20 cellular contexts compared by ENCODE assay signal in the genomic region with DNA sequence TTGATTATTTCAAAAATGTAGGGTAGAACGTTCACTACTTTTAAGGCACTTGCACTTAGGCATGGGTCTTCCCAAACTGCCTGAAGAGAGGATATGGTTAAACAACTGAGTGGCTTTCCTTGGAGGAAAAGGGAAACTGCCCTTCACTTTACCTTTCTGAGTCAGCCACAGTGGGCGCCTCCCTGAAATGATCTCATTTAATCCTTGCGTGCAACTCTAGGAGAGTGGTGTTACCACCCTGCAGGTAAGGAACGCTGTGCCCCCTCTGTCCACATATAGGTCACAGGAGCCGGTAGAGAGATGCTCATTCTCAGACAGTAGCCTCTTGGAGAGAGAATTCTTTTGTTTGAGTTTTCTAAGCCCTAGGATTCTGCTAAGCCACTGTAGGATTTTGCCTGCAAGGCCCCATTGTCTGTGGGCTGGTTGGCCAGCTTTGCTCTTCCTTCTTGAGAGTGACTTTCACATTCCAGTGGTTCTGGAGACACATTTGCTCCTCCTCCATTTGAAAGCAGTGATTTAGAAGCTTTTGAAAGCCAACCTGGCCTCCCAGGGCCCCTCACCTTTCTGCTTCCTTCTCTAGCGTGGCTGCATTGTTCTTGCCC.
DNase-seq lines count a peak whose midpoint lies in the region; ATAC-seq, FAIRE-seq and TF ChIP-seq lines count a peak whose summit lies in the region.
"Had no signal": no experiment of that assay in that cellular context is flagged by ENCODE, and none has a peak within 500 bp of the region (broad histone marks: within the 10 kb centered on the region; RNA-seq: fewer than 3 reads in every experiment).

No MANE protein-coding gene starts in this region.

- H3K27me3 Mint-ChIP-seq in neural progenitor cell (ENCODE audit: insufficient read depth, low read depth): peaks cover 2% of the 10 kb centered on the region

- H3K4me2 ChIP-seq in neural progenitor cell: peak overlapping the region; percentile 48

- DNase-seq in Daoy (ENCODE audit: low read depth) (peak; percentile 69), RCC 7860 (ENCODE audit: low spot score) (peak; percentile 73), fibroblast of the aortic adventitia (ENCODE audit: low read depth) (peak; percentile 10), neural progenitor cell (ENCODE audit: low spot score) (peak; percentile 62), DMS153 treated with DMSO at 0.1 percent for 48 hours (lab: John Stamatoyannopoulos, UW; ENCODE audit: unreplicated experiment) (no peak)
- DNase-seq in stimulated activated CD4-positive, alpha-beta T cell treated with anti-CD3 and anti-CD28 coated beads, Interleukin-4, amount 100 ng/mL, for 1 hour: no peak
- DNase-seq: activated CD4-positive, alpha-beta T cell treated with anti-CD3 and anti-CD28 coated beads, Interleukin-2, amount 50 U/mL, for 4 hours; activated naive CD8-positive, alpha-beta T cell treated with anti-CD3 and anti-CD28 coated beads, Interleukin-2, amount 10 ng/mL, durations not matched to agents 7 days and 5 days; activated T-cell treated with anti-CD3 and anti-CD28 coated beads, Interleukin-2, amount 50 U/mL, for 4 hours; COR-L47; effector CD8-positive, alpha-beta T cell; NCI-H2081 treated with DMSO at 0.1 percent for 48 hours; PC-3; stimulated activated CD4-positive, alpha-beta T cell treated with anti-CD3 and anti-CD28 coated beads, Interleukin-15, amount 100 ng/mL, for 24 hours; stimulated activated naive CD8-positive, alpha-beta T cell treated with anti-CD3 and anti-CD28 coated beads, Interleukin-15, amount 100 ng/mL, for 72 hours had no signal

- H3K4me1 Mint-ChIP-seq in neural progenitor cell: peaks cover 22% of the 10 kb centered on the region
- H3K4me1 Mint-ChIP-seq: activated naive CD8-positive, alpha-beta T cell treated with anti-CD3 and anti-CD28 coated beads, Interleukin-2, amount 10 ng/mL, durations not matched to agents 7 days and 5 days; memory B cell; stimulated activated naive CD8-positive, alpha-beta T cell treated with anti-CD3 and anti-CD28 coated beads, Interleukin-15, amount 100 ng/mL, for 72 hours had no signal

- H3K4me3 ChIP-seq in fibroblast of the aortic adventitia (ENCODE audit: low read depth, low read length): no peak overlapping the region
- H3K4me3 ChIP-seq in neural progenitor cell: no peak overlapping the region
- H3K4me3 ChIP-seq: cardiac muscle cell, HAP-1 had no signal

- FAIRE-seq in RCC 7860 (lab: Jason Lieb, UNC): peak; percentile 86

- no peak for TF ChIP-seq CTCF in fibroblast of the aortic adventitia (IDR thresholded peaks at IDR 0.05; ENCODE audit: insufficient read depth, low read length)
- TF ChIP-seq CTCF in neural progenitor cell (IDR thresholded peaks at IDR 0.05): no peak

- H3K79me2 ChIP-seq in neural progenitor cell (ENCODE audit: low read depth): no peaks in the 10 kb centered on the region

- no peaks in the 10 kb centered on the region for H3K27me3 ChIP-seq in neural progenitor cell
- H3K27me3 ChIP-seq: cardiac muscle cell had no signal

- H2AFZ ChIP-seq in neural progenitor cell (replicated peaks): no peak overlapping the region

- H4K20me1 ChIP-seq in neural progenitor cell (ENCODE audit: low read depth): peaks cover 22% of the 10 kb centered on the region

- peak overlapping the region; percentile 12 for H3K4me3 Mint-ChIP-seq in neural progenitor cell
- H3K4me3 Mint-ChIP-seq: activated naive CD8-positive, alpha-beta T cell treated with anti-CD3 and anti-CD28 coated beads, Interleukin-2, amount 10 ng/mL, durations not matched to agents 7 days and 5 days; activated T-cell treated with anti-CD3 and anti-CD28 coated beads, Interleukin-2, amount 50 U/mL, for 4 hours; memory B cell; stimulated activated naive CD8-positive, alpha-beta T cell treated with anti-CD3 and anti-CD28 coated beads, Interleukin-15, amount 100 ng/mL, for 72 hours had no signal

- H3F3A ChIP-seq in neural progenitor cell (ENCODE audit: low read depth): peaks cover 13% of the 10 kb centered on the region

- peaks cover 31% of the 10 kb centered on the region for H3K4me1 ChIP-seq in neural progenitor cell
- H3K4me1 ChIP-seq: HAP-1 had no signal

- H3K27ac Mint-ChIP-seq in neural progenitor cell: peak overlapping the region; percentile 81
- H3K27ac Mint-ChIP-seq: activated naive CD8-positive, alpha-beta T cell treated with anti-CD3 and anti-CD28 coated beads, Interleukin-2, amount 10 ng/mL, durations not matched to agents 7 days and 5 days; memory B cell had no signal

- no peak for ATAC-seq in GM19452 (IDR thresholded peaks at IDR 0.05; ENCODE audit: unreplicated experiment)
- no peak for ATAC-seq in HG03135 (IDR thresholded peaks at IDR 0.05; ENCODE audit: unreplicated experiment)
- ATAC-seq: activated T-cell treated with anti-CD3 and anti-CD28 coated beads, Interleukin-2, amount 50 U/mL, for 4 hours; PC-3; stimulated activated naive CD8-positive, alpha-beta T cell treated with anti-CD3 and anti-CD28 coated beads, Interleukin-15, amount 100 ng/mL, for 72 hours had no signal

- no peak overlapping the region for H3K9ac ChIP-seq in neural progenitor cell

- no peaks in the 10 kb centered on the region for H3K9me3 ChIP-seq in neural progenitor cell (ENCODE audit: low read depth)
- H3K9me3 ChIP-seq: HAP-1 had no signal

- peaks cover 55% of the 10 kb centered on the region for H3K36me3 Mint-ChIP-seq in neural progenitor cell
- H3K36me3 Mint-ChIP-seq: activated naive CD8-positive, alpha-beta T cell treated with anti-CD3 and anti-CD28 coated beads, Interleukin-2, amount 10 ng/mL, durations not matched to agents 7 days and 5 days; memory B cell had no signal

- peaks cover 5% of the 10 kb centered on the region for H3K9me3 Mint-ChIP-seq in neural progenitor cell
- H3K9me3 Mint-ChIP-seq: activated T-cell treated with anti-CD3 and anti-CD28 coated beads, Interleukin-2, amount 50 U/mL, for 4 hours had no signal

- H3K27ac ChIP-seq in neural progenitor cell: no peak overlapping the region
- H3K27ac ChIP-seq: cardiac muscle cell had no signal

- H3K36me3 ChIP-seq in neural progenitor cell: no peaks in the 10 kb centered on the region
- H3K36me3 ChIP-seq: cardiac muscle cell, HAP-1 had no signal

Comparison
In these comparisons a context has a peak if more than half of its experiments do, and no peak if none do; other contexts are left out.
1. DNase-seq: peak in Daoy (single experiment), RCC 7860 (single experiment), fibroblast of the aortic adventitia (single experiment) and neural progenitor cell (single experiment); none in stimulated activated CD4-positive, alpha-beta T cell treated with anti-CD3 and anti-CD28 coated beads, Interleukin-4, amount 100 ng/mL, for 1 hour (single experiment) and DMS153 treated with DMSO at 0.1 percent for 48 hours (single experiment).